In the genomic region with DNA sequence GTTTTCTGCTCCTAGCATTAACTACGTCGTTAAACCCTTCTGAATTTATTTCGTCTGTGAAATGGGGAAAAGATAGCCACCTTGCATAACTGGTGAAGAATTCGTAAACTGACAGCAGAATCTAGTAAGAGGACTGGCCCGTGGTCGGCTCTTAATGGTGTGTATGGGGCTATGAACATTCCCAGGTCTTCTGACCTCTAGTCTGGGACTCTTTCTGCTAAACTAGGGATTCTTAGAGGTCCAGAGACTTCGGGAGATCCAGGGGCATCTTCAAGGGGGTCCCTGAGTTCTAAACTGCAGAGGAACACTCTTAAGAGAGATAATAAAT, we compare ENCODE assay signal across 1 cellular context.
TF ChIP-seq lines count a peak whose summit lies in the region.

No MANE protein-coding gene starts in this region.

TF ChIP-seq in IMR-90, 13 proteins besides CTCF, POLR2A, EP300 and RAD21 (continued from another document):
- no peak for TF ChIP-seq NFE2L2 (IDR thresholded peaks at IDR 0.05; ENCODE audit: low read depth, low read length)
